In the genomic region with DNA sequence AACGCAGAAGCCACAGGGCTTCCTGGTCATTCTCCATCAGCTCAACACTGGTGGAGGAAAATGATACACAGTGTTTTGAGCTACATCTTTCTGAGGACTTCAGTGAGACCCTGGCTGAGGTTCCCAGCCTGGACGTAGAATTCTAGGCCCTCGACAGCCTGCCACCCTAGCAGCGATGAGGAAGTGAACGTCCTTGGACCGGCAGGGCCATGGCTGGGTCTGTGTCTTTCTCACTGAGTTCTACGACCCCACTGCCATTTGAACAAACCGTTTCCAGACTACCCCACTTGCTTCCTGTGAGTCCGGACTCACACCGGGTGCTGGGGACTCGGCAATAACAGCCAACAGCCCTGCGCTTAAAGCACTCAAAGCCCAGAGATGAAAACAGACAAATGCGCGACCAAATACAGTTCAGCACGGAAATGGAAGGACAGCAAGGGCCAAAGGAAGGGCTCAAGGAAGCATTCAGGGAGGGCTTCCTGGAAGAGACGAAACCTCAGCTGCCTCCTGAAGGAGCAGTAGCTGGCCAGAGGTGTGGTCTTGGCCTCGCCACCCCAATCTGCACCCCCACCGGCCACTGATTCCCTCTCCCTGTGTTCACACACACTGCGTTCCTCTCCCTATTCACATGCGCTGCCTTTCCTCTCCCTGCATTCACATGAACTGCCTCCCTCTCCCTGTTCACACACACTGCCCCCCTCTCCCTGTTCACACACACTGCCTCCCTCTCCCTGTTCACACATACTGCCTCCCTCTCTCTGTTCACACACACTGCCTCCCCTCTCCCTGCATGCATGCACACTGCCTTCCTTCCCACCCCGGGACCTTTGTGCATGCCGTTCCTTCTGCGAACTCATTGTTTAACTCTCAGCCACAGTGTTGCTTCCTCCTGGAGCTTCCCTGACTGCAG, we compare ENCODE assay signal across 30 cellular contexts.
DNase-seq lines count a peak whose midpoint lies in the region; ATAC-seq and TF ChIP-seq lines count a peak whose summit lies in the region.
"Had no signal": no experiment of that assay in that cellular context is flagged by ENCODE, and none has a peak within 500 bp of the region (broad histone marks: within the 10 kb centered on the region; RNA-seq: fewer than 3 reads in every experiment).

No MANE protein-coding gene starts in this region.

- H3K27ac ChIP-seq in colonic mucosa (no peak overlapping the region), spleen (no peak overlapping the region), psoas muscle (no peak overlapping the region)
- H3K27ac ChIP-seq: coronary artery, esophagus squamous epithelium, gastrocnemius medialis, GM23248, hepatocyte, Peyer's patch, stomach, tibial artery, VCaP had no signal

- no peak overlapping the region for H3K9ac ChIP-seq in colonic mucosa (ENCODE audit: low read depth in 2 of 2, low read length in 2 of 2)
- H3K9ac ChIP-seq: GM23248 had no signal

- H3K4me1 ChIP-seq in colonic mucosa, result no peaks in the 10 kb centered on the region
- no peaks in the 10 kb centered on the region for H3K4me1 ChIP-seq in mucosa of descending colon (ENCODE audit: low read depth)
- no peaks in the 10 kb centered on the region for H3K4me1 ChIP-seq in spleen
- no peaks in the 10 kb centered on the region for H3K4me1 ChIP-seq in psoas muscle
- H3K4me1 ChIP-seq: gastrocnemius medialis, Peyer's patch, stomach, tibial artery had no signal

- TF ChIP-seq CTCF in colonic mucosa (IDR thresholded peaks at IDR 0.05), result no peak
- TF ChIP-seq CTCF in mucosa of descending colon (IDR thresholded peaks at IDR 0.05), result no peak
- TF ChIP-seq CTCF in spleen (IDR thresholded peaks at IDR 0.05 in 8 of 11, conservative IDR thresholded peaks at IDR 0.05 in 3 of 11), result no peak
- no peak for TF ChIP-seq CTCF in psoas muscle (IDR thresholded peaks at IDR 0.05)

- peak; percentile 32 for DNase-seq in activated CD8-positive, alpha-beta memory T cell treated with anti-CD3 and anti-CD28 coated beads for 24 hours
- DNase-seq in activated CD8-positive, alpha-beta memory T cell treated with anti-CD3 and anti-CD28 coated beads, Interleukin-2, amount 50 U/mL, for 4 hours, result no peak
- peak; percentile 11 for DNase-seq in colonic mucosa
- DNase-seq in mucosa of descending colon, result no peak
- peak; percentile 54 for DNase-seq in spleen
- no peak for DNase-seq in psoas muscle
- DNase-seq in H7, result no peak
- DNase-seq in cortex of kidney (lab: John Stamatoyannopoulos, UW), result no peak
- DNase-seq: 8988T; activated CD4-positive, alpha-beta T cell treated with anti-CD3 and anti-CD28 coated beads for 48 hours; anterior cingulate cortex; esophagus squamous epithelium; gastrocnemius medialis; GM23248; IMR-90; mesenchymal stem cell; naive thymus-derived CD4-positive, alpha-beta T cell; NCI-H1092; NCI-H2029; NCI-H524 treated with DMSO at 0.1 percent for 48 hours; SIG-M5; stomach had no signal

- H3K9me3 ChIP-seq in colonic mucosa, result no peaks in the 10 kb centered on the region
- H3K9me3 ChIP-seq in mucosa of descending colon, result no peaks in the 10 kb centered on the region
- no peaks in the 10 kb centered on the region for H3K9me3 ChIP-seq in spleen
- H3K9me3 ChIP-seq in psoas muscle, result no peaks in the 10 kb centered on the region
- H3K9me3 ChIP-seq: esophagus squamous epithelium, gastrocnemius medialis, Peyer's patch, stomach, tibial artery had no signal

- 56 to 63% (median 58%) methylated on average over 23 of the region's 23 CpGs for WGBS in spleen, 5 donors
- 82 to 88% (median 83%) methylated on average over 23 of the region's 23 CpGs for WGBS in psoas muscle, 3 donors

- H3K27me3 ChIP-seq in colonic mucosa (no peaks in the 10 kb centered on the region), spleen (replicated peaks in 1 of 7) (peaks cover 0 to 96% (median 18%) of the 10 kb centered on the region in 7 donors), psoas muscle (ENCODE audit: insufficient read depth in 3 of 3, low read length in 2 of 3) (peaks cover 0 to 62% (median 2%) of the 10 kb centered on the region in 3 donors), H7 (ENCODE audit: control insufficient read depth, insufficient read depth, low read length) (no peaks in the 10 kb centered on the region)

- TF ChIP-seq POLR2A in spleen (IDR thresholded peaks at IDR 0.05), result no peak

- ATAC-seq in mucosa of descending colon (peak; percentile 56), psoas muscle (no peak)
- ATAC-seq: activated naive CD4-positive, alpha-beta T cell treated with anti-CD3 and anti-CD28 coated beads, Interleukin-2, amount 50 U/mL, for 72 hours; gastrocnemius medialis; GM12878; left lobe of liver; naive thymus-derived CD4-positive, alpha-beta T cell had no signal

- H3K36me3 ChIP-seq in colonic mucosa (no peaks in the 10 kb centered on the region), mucosa of descending colon (ENCODE audit: low read depth) (no peaks in the 10 kb centered on the region), spleen (no peaks in the 10 kb centered on the region), psoas muscle (ENCODE audit: insufficient read depth in 1 of 2, low read depth in 1 of 2) (no peaks in the 10 kb centered on the region), H7 (replicated peaks; ENCODE audit: control insufficient read depth, insufficient read depth, low read length) (no peaks in the 10 kb centered on the region)
- H3K36me3 ChIP-seq: esophagus squamous epithelium, gastrocnemius medialis, Peyer's patch, stomach, tibial artery had no signal

- intact Hi-C loops in colonic mucosa (cut with DNase I), result no loop called here
- intact Hi-C loops in mucosa of descending colon (cut with DNase I, micrococcal nuclease), result no loop called here
- intact Hi-C loops in spleen (cut with DNase I; ENCODE audit: low total_unique reads), result no loop called here
- intact Hi-C loops in psoas muscle (cut with DNase I), result no loop called here

- H3K4me3 ChIP-seq in colonic mucosa (no peak overlapping the region), mucosa of descending colon (no peak overlapping the region), spleen (no peak overlapping the region), psoas muscle (no peak overlapping the region), H7 (ENCODE audit: insufficient read depth, low read depth, low read length) (no peak overlapping the region)
- H3K4me3 ChIP-seq: coronary artery, esophagus squamous epithelium, gastrocnemius medialis, GM12878, GM23248, hepatocyte, Peyer's patch, stomach, tibial artery had no signal

Comparison
In these comparisons a context has a peak if more than half of its experiments do, and no peak if none do; other contexts are left out.
1. DNase-seq: peak in activated CD8-positive, alpha-beta memory T cell treated with anti-CD3 and anti-CD28 coated beads for 24 hours (single experiment), colonic mucosa (single experiment) and spleen (single experiment); none in activated CD8-positive, alpha-beta memory T cell treated with anti-CD3 and anti-CD28 coated beads, Interleukin-2, amount 50 U/mL, for 4 hours (single experiment), mucosa of descending colon (0 of 3), psoas muscle (0 of 2), H7 (single experiment) and cortex of kidney (single experiment).